ENCODE assay signal across 23 cellular contexts in the genomic region with DNA sequence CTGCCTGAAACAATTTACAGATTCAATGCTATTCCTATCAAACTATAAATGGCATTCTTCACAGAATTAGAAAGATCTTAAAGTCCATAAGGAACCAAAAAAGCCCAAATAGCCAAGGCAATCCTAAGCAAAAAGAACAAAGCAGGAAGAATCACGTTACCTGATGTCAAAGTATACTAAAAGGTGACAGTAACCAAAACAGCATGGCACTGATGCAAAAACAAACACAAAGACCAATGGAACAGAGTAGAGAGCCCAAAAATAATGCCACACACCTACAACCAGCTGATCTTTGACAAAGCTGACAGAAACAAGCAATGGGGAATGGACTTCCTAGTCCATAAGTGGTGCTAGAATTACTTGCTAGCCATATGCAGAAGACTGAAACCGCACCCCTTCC.
"Had no signal": no experiment of that assay in that cellular context is flagged by ENCODE, and none has a peak within 500 bp of the region (broad histone marks: within the 10 kb centered on the region; RNA-seq: fewer than 3 reads in every experiment).

No MANE protein-coding gene starts in this region.

- H3K4me2 ChIP-seq: hepatocyte had no signal

- H3K27ac ChIP-seq: colonic mucosa, esophagus muscularis mucosa, foreskin keratinocyte, gastroesophageal sphincter, heart left ventricle, hepatocyte, left lung, lower lobe of right lung had no signal

- H3K36me3 ChIP-seq: colonic mucosa, esophagus muscularis mucosa, gastroesophageal sphincter, heart left ventricle, left lung, lower lobe of right lung had no signal

- H3K27me3 Mint-ChIP-seq: dendritic cell treated with granulocyte-macrophage colony-stimulating factor and Interleukin-4, amounts not matched to agents 40 ng/mL and 50 ng/mL, for 4 days; effector memory CD8-positive, alpha-beta T cell had no signal

- H3K4me3 Mint-ChIP-seq: dendritic cell treated with granulocyte-macrophage colony-stimulating factor and Interleukin-4, amounts not matched to agents 40 ng/mL and 50 ng/mL, for 4 days; effector memory CD8-positive, alpha-beta T cell; endodermal cell; immature natural killer cell had no signal

- H3K27ac Mint-ChIP-seq: dendritic cell treated with granulocyte-macrophage colony-stimulating factor and Interleukin-4, amounts not matched to agents 40 ng/mL and 50 ng/mL, for 4 days; effector memory CD8-positive, alpha-beta T cell; endodermal cell had no signal

- H3K27me3 ChIP-seq: colonic mucosa, esophagus muscularis mucosa, foreskin keratinocyte, gastroesophageal sphincter, heart left ventricle, hepatocyte, left lung had no signal

- H3K4me1 Mint-ChIP-seq: endodermal cell had no signal

- FAIRE-seq: endometrium, endothelial cell of umbilical vein, frontal cortex had no signal

- H3K9me3 Mint-ChIP-seq: dendritic cell treated with granulocyte-macrophage colony-stimulating factor and Interleukin-4, amounts not matched to agents 40 ng/mL and 50 ng/mL, for 4 days; immature natural killer cell had no signal

- ATAC-seq: effector memory CD8-positive, alpha-beta T cell; foreskin keratinocyte; gastroesophageal sphincter; heart left ventricle; left cardiac atrium; left lung; left ventricle myocardium superior; lower lobe of right lung had no signal

- H2AFZ ChIP-seq: hepatocyte had no signal

- DNase-seq: colonic mucosa; cortex of kidney; effector CD8-positive, alpha-beta T cell; effector memory CD8-positive, alpha-beta T cell; endodermal cell; foreskin keratinocyte; heart left ventricle; hypothalamus; immature natural killer cell; islet precursor cell; left cardiac atrium; left lung; left ventricle myocardium superior; lower lobe of right lung; mesendoderm; midbrain had no signal

- H3K9me3 ChIP-seq: colonic mucosa, gastroesophageal sphincter, left lung had no signal

- H3K4me3 ChIP-seq: colonic mucosa, esophagus muscularis mucosa, gastroesophageal sphincter, heart left ventricle, hepatocyte, left lung, lower lobe of right lung had no signal

- H3K4me1 ChIP-seq: colonic mucosa, left lung, lower lobe of right lung had no signal
